In the genomic region with DNA sequence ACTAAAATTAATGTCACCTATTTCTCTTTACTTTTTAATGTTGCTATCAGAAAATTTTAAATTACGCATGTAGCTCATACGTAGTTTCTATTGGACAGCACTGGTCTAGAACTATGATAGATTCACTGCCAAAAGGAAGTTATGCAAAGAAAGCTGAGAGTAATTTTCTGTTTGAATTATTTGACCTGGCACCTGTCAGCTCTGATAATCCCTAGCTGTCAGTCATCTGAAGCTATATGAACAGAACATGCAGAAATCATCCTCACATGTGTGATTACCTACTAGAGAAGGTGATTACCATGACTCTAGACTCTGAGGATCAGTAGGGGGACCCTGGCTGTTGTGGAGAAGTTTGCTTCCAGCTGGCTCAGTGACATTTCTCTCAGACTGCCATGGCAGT, we compare ENCODE assay signal across 24 cellular contexts. TPM values are rescaled to one million over a fixed set of nuclear protein-coding genes. Genes with fewer than 3 reads are reported as not detected.
"Had no signal": no experiment of that assay in that cellular context is flagged by ENCODE, and none has a peak within 500 bp of the region (broad histone marks: within the 10 kb centered on the region; RNA-seq: fewer than 3 reads in every experiment).

No MANE protein-coding gene starts in this region.

- FAIRE-seq: colon, frontal cortex, kidney, urothelium cell line had no signal

- H3K27ac ChIP-seq: dorsolateral prefrontal cortex, left lung, prostate gland, sigmoid colon, stomach, testis, upper lobe of left lung had no signal

- H3K27me3 ChIP-seq: dorsolateral prefrontal cortex, left lung, right atrium auricular region, sigmoid colon, stomach, testis, tibial nerve, upper lobe of left lung had no signal

- H3K36me3 ChIP-seq: prostate gland, right atrium auricular region, sigmoid colon, stomach, tibial nerve had no signal

- DNase-seq: dorsolateral prefrontal cortex; effector CD4-positive, alpha-beta T cell; kidney; left lung; mesenchymal stem cell; mucosa of descending colon; naive B cell; nucleus accumbens; sigmoid colon; stimulated activated CD4-positive, alpha-beta T cell treated with anti-CD3 and anti-CD28 coated beads, Interleukin-2, amount 100 ng/mL, for 24 hours; stimulated activated CD4-positive, alpha-beta T cell treated with anti-CD3 and anti-CD28 coated beads, Interleukin-4, amount 100 ng/mL, for 24 hours; stimulated activated naive CD4-positive, alpha-beta T cell treated with Interleukin-2 at 50 U/mL for 16 hours; stomach; testis; upper lobe of left lung had no signal

- H3K4me1 ChIP-seq: left lung, prostate gland, right atrium auricular region, sigmoid colon, stomach, testis, tibial nerve, upper lobe of left lung had no signal

- H3K9me3 ChIP-seq: left lung, mucosa of descending colon, prostate gland, right atrium auricular region, sigmoid colon, stomach, testis, tibial nerve, upper lobe of left lung had no signal

- ATAC-seq: mucosa of descending colon had no signal

- H3K4me3 ChIP-seq: dorsolateral prefrontal cortex, left lung, mucosa of descending colon, prostate gland, right atrium auricular region, sigmoid colon, stomach, testis, tibial nerve, upper lobe of left lung had no signal

RNA-seq across cellular contexts. Expression of gene F5, which starts 40.8 kb away (rescaled TPM):
- total RNA-seq: fibroblast of villous mesenchyme, frontal cortex, lung microvascular endothelial cell, osteocyte had no signal
